25 cellular contexts compared by ENCODE assay signal in genomic region chr19:53571339-53571738, GRCh38.
"Had no signal": no experiment of that assay in that cellular context is flagged by ENCODE, and none has a peak within 500 bp of the region (broad histone marks: within the 10 kb centered on the region; RNA-seq: fewer than 3 reads in every experiment).

No MANE protein-coding gene starts in this region.

- H3K4me1 Mint-ChIP-seq: activated B cell treated with CpG ODN at 0.5 μM for 24 hours; activated CD4-positive, alpha-beta T cell treated with anti-CD3 and anti-CD28 coated beads for 36 hours; stimulated activated naive B cell treated with anti-CD40 and anti-IgM and Interleukin-4, amounts not matched to agents 10 μg/mL and 1 μg/mL and 100 μg/mL, for 72 hours had no signal

- FAIRE-seq: keratinocyte, pancreas had no signal

- H3K27me3 ChIP-seq: heart right ventricle, left lung, neutrophil, pancreas, sigmoid colon, testis had no signal

- DNase-seq: activated B cell treated with CpG ODN at 0.5 μM for 24 hours; activated CD4-positive, alpha-beta T cell treated with anti-CD3 and anti-CD28 coated beads for 36 hours; activated CD4-positive, alpha-beta T cell treated with anti-CD3 and anti-CD28 coated beads, Interleukin-2, amount 50 U/mL, for 4 hours; activated effector memory CD4-positive, alpha-beta T cell treated with Interleukin-2 at 50 U/mL for 16 hours; activated naive CD4-positive, alpha-beta T cell treated with anti-CD3 and anti-CD28 coated beads for 36 hours; activated T-cell treated with anti-CD3 and anti-CD28 coated beads, Interleukin-2, amount 50 U/mL, for 48 hours; dermis blood vessel endothelial cell; effector CD8-positive, alpha-beta T cell; erythroblast; foreskin fibroblast; heart right ventricle; left lung; naive thymus-derived CD4-positive, alpha-beta T cell; pancreas; sigmoid colon; stimulated activated CD4-positive, alpha-beta T cell treated with anti-CD3 and anti-CD28 coated beads, Interleukin-2, amount 100 ng/mL, for 48 hours; stimulated activated CD8-positive, alpha-beta memory T cell treated with anti-CD3 and anti-CD28 coated beads, Interleukin-4, amount 100 ng/mL, for 48 hours; stimulated activated naive B cell treated with anti-CD40 and anti-IgM and Interleukin-4, amounts not matched to agents 10 μg/mL and 1 μg/mL and 100 μg/mL, for 72 hours; T1000; testis had no signal

- H3K9me3 ChIP-seq: testis had no signal

- H3K27ac ChIP-seq: heart right ventricle, left lung, neutrophil, pancreas, sigmoid colon, testis had no signal

- H3K4me3 ChIP-seq: heart right ventricle, left lung, lung, pancreas, sigmoid colon, smooth muscle cell, testis had no signal

- H3K4me3 Mint-ChIP-seq: activated B cell treated with CpG ODN at 0.5 μM for 24 hours; activated CD4-positive, alpha-beta T cell treated with anti-CD3 and anti-CD28 coated beads for 36 hours; activated naive CD4-positive, alpha-beta T cell treated with anti-CD3 and anti-CD28 coated beads for 36 hours; stimulated activated naive B cell treated with anti-CD40 and anti-IgM and Interleukin-4, amounts not matched to agents 10 μg/mL and 1 μg/mL and 100 μg/mL, for 72 hours; type B pancreatic cell had no signal

- H3K36me3 ChIP-seq: neutrophil had no signal

- H3K4me2 ChIP-seq: smooth muscle cell had no signal

- ATAC-seq: activated CD4-positive, alpha-beta T cell treated with anti-CD3 and anti-CD28 coated beads for 36 hours; heart right ventricle; left lung; naive thymus-derived CD4-positive, alpha-beta T cell; pancreas; stimulated activated naive B cell treated with anti-CD40 and anti-IgM and Interleukin-4, amounts not matched to agents 10 μg/mL and 1 μg/mL and 100 μg/mL, for 72 hours had no signal

- H3K27ac Mint-ChIP-seq: activated B cell treated with CpG ODN at 0.5 μM for 24 hours; activated CD4-positive, alpha-beta T cell treated with anti-CD3 and anti-CD28 coated beads for 36 hours; activated naive CD4-positive, alpha-beta T cell treated with anti-CD3 and anti-CD28 coated beads for 36 hours; stimulated activated naive B cell treated with anti-CD40 and anti-IgM and Interleukin-4, amounts not matched to agents 10 μg/mL and 1 μg/mL and 100 μg/mL, for 72 hours; type B pancreatic cell had no signal

- H3K27me3 Mint-ChIP-seq: activated B cell treated with CpG ODN at 0.5 μM for 24 hours; activated CD4-positive, alpha-beta T cell treated with anti-CD3 and anti-CD28 coated beads for 36 hours; naive thymus-derived CD4-positive, alpha-beta T cell; stimulated activated naive B cell treated with anti-CD40 and anti-IgM and Interleukin-4, amounts not matched to agents 10 μg/mL and 1 μg/mL and 100 μg/mL, for 72 hours; type B pancreatic cell had no signal

- H3K9me3 Mint-ChIP-seq: type B pancreatic cell had no signal

- H3K4me1 ChIP-seq: heart right ventricle, left lung, pancreas, sigmoid colon, testis had no signal
